13 cellular contexts compared by ENCODE assay signal in the genomic region with DNA sequence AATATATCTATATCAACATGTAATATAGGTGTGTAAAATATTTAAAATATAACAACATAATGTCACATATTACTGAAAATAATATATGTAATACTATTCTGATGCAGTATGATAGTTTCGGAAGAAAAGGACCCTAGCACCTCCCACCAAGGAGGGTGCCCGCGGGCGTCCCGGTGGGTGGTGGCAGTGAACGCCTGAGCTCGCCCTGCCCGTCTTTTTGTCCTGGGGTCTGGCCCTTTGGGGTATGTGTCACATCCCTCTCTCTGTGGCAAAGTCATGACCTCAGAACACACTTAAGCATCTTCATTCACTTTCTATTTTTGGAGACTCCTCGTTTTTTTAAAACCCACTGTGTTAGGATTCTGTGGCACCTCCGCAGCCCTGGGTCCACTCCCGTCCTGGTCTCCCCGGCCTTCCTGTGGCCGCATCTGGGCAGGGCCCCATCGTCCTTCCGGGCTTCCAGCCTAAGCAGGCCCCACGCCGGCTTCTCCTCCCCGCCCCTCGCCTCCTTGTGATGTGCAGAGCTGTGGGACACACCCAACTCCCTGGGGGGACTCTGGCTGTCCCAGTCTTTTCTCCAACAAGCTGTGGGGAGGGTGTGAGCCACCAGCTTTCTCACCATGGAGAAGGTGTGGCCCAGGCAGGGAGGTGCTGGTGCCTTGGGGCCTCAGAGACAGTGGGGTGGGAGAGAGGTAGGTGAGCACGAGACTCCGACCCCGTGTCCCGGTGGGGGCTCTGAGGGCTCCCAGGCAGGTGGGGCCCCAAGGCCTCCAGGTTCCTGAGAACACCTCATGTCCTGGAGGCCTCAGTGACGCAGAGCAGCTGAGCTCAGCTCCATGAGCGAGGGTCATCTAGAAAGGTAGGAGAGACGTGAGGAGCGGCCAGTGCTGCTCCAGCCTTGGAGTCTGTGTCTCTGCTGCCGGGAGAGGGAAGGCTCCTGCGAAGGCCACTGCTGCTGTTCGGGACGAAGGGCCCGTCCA. TPM values are rescaled to one million over a fixed set of nuclear protein-coding genes. Genes with fewer than 3 reads are reported as not detected.
DNase-seq lines count a peak whose midpoint lies in the region; ATAC-seq, FAIRE-seq and TF ChIP-seq lines count a peak whose summit lies in the region.
"Had no signal": no experiment of that assay in that cellular context is flagged by ENCODE, and none has a peak within 500 bp of the region (broad histone marks: within the 10 kb centered on the region; RNA-seq: fewer than 3 reads in every experiment).

No MANE protein-coding gene starts in this region.

- no peaks in the 10 kb centered on the region for H3K4me1 ChIP-seq in right cardiac atrium (ENCODE audit: control insufficient read depth, insufficient read depth, low read length)
- peaks cover 73 to 77% (median 74%) of the 10 kb centered on the region in 3 donors for H3K4me1 ChIP-seq in pancreas

- H3K27me3 ChIP-seq in right cardiac atrium (ENCODE audit: control insufficient read depth, insufficient read depth) = no peaks in the 10 kb centered on the region
- H3K27me3 ChIP-seq in pancreas = no peaks in the 10 kb centered on the region

- no peak overlapping the region for H3K4me3 Mint-ChIP-seq in activated T-helper 17 cell treated with anti-CD3 and anti-CD28 coated beads, Interleukin-2, amount 50 U/mL, for 72 hours
- H3K4me3 Mint-ChIP-seq in activated T-cell treated with anti-CD3 and anti-CD28 coated beads, Interleukin-2, amount 50 U/mL, for 24 hours = no peak overlapping the region

- TF ChIP-seq CTCF in pancreas (IDR thresholded peaks at IDR 0.05) = no peak

- DNase-seq in AG08395 (ENCODE audit: low spot score) (peak; percentile 41), right cardiac atrium (peak in 2 of 3 donors; percentile 51 to 52), pancreas (peak in 3 of 6 donors; percentile 30 to 75 (median 53)), occipital lobe (lab: John Stamatoyannopoulos, UW) (no peak)
- DNase-seq in activated T-cell treated with anti-CD3 and anti-CD28 coated beads, Interleukin-2, amount 50 U/mL, for 24 hours = no peak
- DNase-seq: activated CD4-positive, alpha-beta T cell treated with anti-CD3 and anti-CD28 coated beads for 48 hours had no signal

- no peaks in the 10 kb centered on the region for H3K9me3 Mint-ChIP-seq in activated T-helper 17 cell treated with anti-CD3 and anti-CD28 coated beads, Interleukin-2, amount 50 U/mL, for 72 hours
- H3K9me3 Mint-ChIP-seq in activated T-cell treated with anti-CD3 and anti-CD28 coated beads, Interleukin-2, amount 50 U/mL, for 24 hours = no peaks in the 10 kb centered on the region
- H3K9me3 Mint-ChIP-seq: brain had no signal

- H3K27ac ChIP-seq in right cardiac atrium (ENCODE audit: low read length) = no peak overlapping the region
- H3K27ac ChIP-seq in pancreas = peak overlapping the region; percentile 94 to 100 (median 98)
- H3K27ac ChIP-seq: HL-60 had no signal

- H3K9me3 ChIP-seq in right cardiac atrium (ENCODE audit: control insufficient read depth, low read length) (no peaks in the 10 kb centered on the region), pancreas (no peaks in the 10 kb centered on the region)

- intact Hi-C loops in right cardiac atrium (cut with DNase I) = no loop called here
- intact Hi-C loops in pancreas (cut with DNase I) = no loop called here

- no peak overlapping the region for H3K4me3 ChIP-seq in right cardiac atrium (ENCODE audit: low read length)
- H3K4me3 ChIP-seq in pancreas = no peak overlapping the region

- H3K27ac Mint-ChIP-seq in activated T-helper 17 cell treated with anti-CD3 and anti-CD28 coated beads, Interleukin-2, amount 50 U/mL, for 72 hours = peak overlapping the region; percentile 38
- no peak overlapping the region for H3K27ac Mint-ChIP-seq in activated T-cell treated with anti-CD3 and anti-CD28 coated beads, Interleukin-2, amount 50 U/mL, for 24 hours

- ATAC-seq in activated T-helper 17 cell treated with anti-CD3 and anti-CD28 coated beads, Interleukin-2, amount 50 U/mL, for 72 hours (replicated peaks) = no peak
- no peak for ATAC-seq in right cardiac atrium
- ATAC-seq in pancreas = no peak
- no peak for ATAC-seq in GM18873 (IDR thresholded peaks at IDR 0.05; ENCODE audit: low FRiP score, unreplicated experiment)
- no peak for ATAC-seq in HG03378 (IDR thresholded peaks at IDR 0.05; ENCODE audit: unreplicated experiment)

- WGBS in right cardiac atrium = 87% methylated on average over 32 of the region's 32 CpGs
- 68% methylated on average over 31 to 32 of the region's 32 CpGs for WGBS in pancreas, 2 donors

- H3K27me3 Mint-ChIP-seq in activated T-helper 17 cell treated with anti-CD3 and anti-CD28 coated beads, Interleukin-2, amount 50 U/mL, for 72 hours = no peaks in the 10 kb centered on the region
- no peaks in the 10 kb centered on the region for H3K27me3 Mint-ChIP-seq in activated T-cell treated with anti-CD3 and anti-CD28 coated beads, Interleukin-2, amount 50 U/mL, for 24 hours
- H3K27me3 Mint-ChIP-seq: brain had no signal

- H3K4me1 Mint-ChIP-seq in activated T-helper 17 cell treated with anti-CD3 and anti-CD28 coated beads, Interleukin-2, amount 50 U/mL, for 72 hours = peaks cover 7% of the 10 kb centered on the region
- H3K4me1 Mint-ChIP-seq in activated T-cell treated with anti-CD3 and anti-CD28 coated beads, Interleukin-2, amount 50 U/mL, for 24 hours (ENCODE audit: low read depth) = peaks cover 6% of the 10 kb centered on the region

- FAIRE-seq in pancreas (lab: Jason Lieb, UNC) = no peak
- FAIRE-seq: endothelial cell of umbilical vein, GM19239 had no signal

- H3K36me3 Mint-ChIP-seq in activated T-helper 17 cell treated with anti-CD3 and anti-CD28 coated beads, Interleukin-2, amount 50 U/mL, for 72 hours (ENCODE audit: low read depth) = no peaks in the 10 kb centered on the region
- H3K36me3 Mint-ChIP-seq in activated T-cell treated with anti-CD3 and anti-CD28 coated beads, Interleukin-2, amount 50 U/mL, for 24 hours (ENCODE audit: low read depth) = no peaks in the 10 kb centered on the region

- H3K36me3 ChIP-seq in pancreas = no peaks in the 10 kb centered on the region

RNA-seq across cellular contexts. Expression of a gene that starts 16.5 kb away (rescaled TPM):
- 1 to 10 TPM; 1.5 to 3.1 TPM for total RNA-seq in activated T-helper 17 cell treated with anti-CD3 and anti-CD28 coated beads, Interleukin-2, amount 50 U/mL, for 72 hours
- total RNA-seq in right cardiac atrium (10 to 100 TPM in 2 of 4 donors, 1 to 10 TPM in 2; 7.0 to 10.6 (median 9.6) TPM), pancreas (10 to 100 TPM; 17.8 to 44.1 (median 25.9) TPM), occipital lobe (5.6 TPM)
- polyA plus RNA-seq in right cardiac atrium (9.1 TPM), pancreas (10 to 100 TPM; 23.5 to 25.2 TPM)

Comparison
In these comparisons a context has a peak if more than half of its experiments do, and no peak if none do; other contexts are left out.
1. DNase-seq: peak in AG08395 (single experiment) and right cardiac atrium (2 of 3); none in activated T-cell treated with anti-CD3 and anti-CD28 coated beads, Interleukin-2, amount 50 U/mL, for 24 hours (single experiment) and occipital lobe (single experiment).